In the genomic region with DNA sequence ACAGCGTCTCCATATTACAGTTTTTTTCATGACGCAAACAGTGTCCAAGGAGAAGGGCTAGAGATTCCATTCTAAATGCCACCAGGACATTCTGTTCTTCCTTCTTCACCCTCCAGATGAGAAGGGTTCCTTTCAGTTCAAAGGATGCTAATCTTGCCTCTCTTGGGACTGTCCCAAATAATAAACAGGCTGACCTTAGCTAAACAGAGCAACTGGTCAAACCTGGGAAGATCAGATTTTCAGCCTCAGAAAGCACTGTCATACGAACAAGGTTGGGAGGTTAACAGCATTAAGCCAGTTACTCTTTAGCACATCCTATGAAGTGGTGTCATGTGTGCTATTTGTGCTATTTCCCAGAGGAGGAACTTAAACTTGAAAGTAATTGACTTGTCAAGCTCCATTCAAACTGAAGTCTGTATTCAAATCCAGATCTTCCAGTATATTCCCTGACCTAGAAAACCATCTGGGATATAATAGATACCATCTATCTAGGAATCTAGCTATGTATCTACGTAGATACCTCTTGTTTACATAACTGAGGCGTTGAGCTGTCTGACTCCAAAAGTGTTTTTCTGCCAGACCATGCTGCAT, we compare ENCODE assay signal across 12 cellular contexts.
DNase-seq lines count a peak whose midpoint lies in the region; TF ChIP-seq lines count a peak whose summit lies in the region.
"Had no signal": no experiment of that assay in that cellular context is flagged by ENCODE, and none has a peak within 500 bp of the region (broad histone marks: within the 10 kb centered on the region; RNA-seq: fewer than 3 reads in every experiment).

No MANE protein-coding gene starts in this region.

- intact Hi-C loops in transverse colon (cut with DNase I; ENCODE audit: low total_unique reads) (loop anchor here (5.0 kb wide), 1 partner anchor 1995 kb away; no protein-coding TSS in a partner anchor), Calu3 (cut with micrococcal nuclease; ENCODE audit: unreplicated experiment) (no loop called here)

- no TSS peak for BruUV-seq in Calu3 (replicated peaks; lab: Mats Ljungman, UMichigan)

- peaks cover 28% of the 10 kb centered on the region for H3K9me3 Mint-ChIP-seq in nephron
- peaks cover 5% of the 10 kb centered on the region for H3K9me3 Mint-ChIP-seq in Calu3 (ENCODE audit: low read depth, unreplicated experiment)

- CTCF ChIA-PET in Calu3 (lab: Charles Lee) = no interaction called here

- in situ Hi-C loops in transverse colon (cut with MboI; ENCODE audit: low pct_ligation_motif_present in 1 of 4, low pct_unique_long_range_greater_than_20kb in 1 of 4, low sequenced_read_pairs in 3 of 4) = no loop called here

- no peak for TF ChIP-seq CTCF in nephron (IDR thresholded peaks at IDR 0.05; ENCODE audit: unreplicated experiment in 3 of 3)
- TF ChIP-seq CTCF in transverse colon (IDR thresholded peaks at IDR 0.05) = no peak
- TF ChIP-seq CTCF in Calu3 (IDR thresholded peaks at IDR 0.05; ENCODE audit: unreplicated experiment) = no peak

- H3K36me3 ChIP-seq in SJSA1 = no peaks in the 10 kb centered on the region
- peaks cover 0 to 4% (median 0%) of the 10 kb centered on the region in 4 donors for H3K36me3 ChIP-seq in transverse colon

- peak overlapping the region; percentile 21 to 79 (median 66) for H3K27ac Mint-ChIP-seq in nephron
- no peak overlapping the region for H3K27ac Mint-ChIP-seq in Calu3 (ENCODE audit: unreplicated experiment)
- H3K27ac Mint-ChIP-seq: stimulated activated naive CD8-positive, alpha-beta T cell treated with anti-CD3 and anti-CD28 coated beads, Interleukin-15, Interleukin-2, amounts not matched to agents 100 ng/mL and 50 ng/mL, for 24 hours had no signal

- peaks cover 3% of the 10 kb centered on the region; the same call in 1 of the 2 replicates for H3K9me3 ChIP-seq in SJSA1 (replicated peaks)
- peaks cover 4 to 13% of the 10 kb centered on the region in 2 donors for H3K9me3 ChIP-seq in transverse colon

- peak overlapping the region; percentile 29 for H3K27ac ChIP-seq in SJSA1
- H3K27ac ChIP-seq in transverse colon = peak overlapping the region; percentile 48 to 57 (median 52)
- H3K27ac ChIP-seq: HL-60 had no signal

- TF ChIP-seq POLR2A in transverse colon (IDR thresholded peaks at IDR 0.05) = no peak

- DNase-seq in SJSA1 (ENCODE audit: low read depth in 1 of 2, low spot score in 2 of 2) (no peak), fibroblast of gingiva (ENCODE audit: low read depth) (peak; percentile 98), transverse colon (no peak), superior temporal gyrus (ENCODE audit: extremely low spot score) (no peak), Calu3 (no peak)
- DNase-seq in activated T-cell treated with anti-CD3 and anti-CD28 coated beads, Interleukin-2, amount 50 U/mL, for 48 hours = no peak
- DNase-seq: activated naive CD4-positive, alpha-beta T cell; cortex of kidney; NCI-H2171 treated with DMSO at 0.1 percent for 48 hours had no signal

- H3K27me3 ChIP-seq in SJSA1 (replicated peaks) = no peaks in the 10 kb centered on the region
- no peaks in the 10 kb centered on the region for H3K27me3 ChIP-seq in transverse colon

- TF ChIP-seq EP300 in transverse colon (IDR thresholded peaks at IDR 0.05; ENCODE audit: low read depth) = peak; percentile 47

- H3K4me3 ChIP-seq in SJSA1 (no peak overlapping the region), transverse colon (no peak overlapping the region)

- H3K4me1 Mint-ChIP-seq in nephron (peaks cover 14% of the 10 kb centered on the region), Calu3 (ENCODE audit: low read depth, unreplicated experiment) (peaks cover 8% of the 10 kb centered on the region)

- H3K4me1 ChIP-seq in SJSA1 (replicated peaks) = peaks cover 27% of the 10 kb centered on the region
- peaks cover 0 to 10% (median 0%) of the 10 kb centered on the region in 4 donors for H3K4me1 ChIP-seq in transverse colon

- peaks cover 46% of the 10 kb centered on the region for H3K36me3 Mint-ChIP-seq in nephron (ENCODE audit: low read depth)
- H3K36me3 Mint-ChIP-seq in Calu3 (ENCODE audit: insufficient read depth, unreplicated experiment) = peaks cover 5% of the 10 kb centered on the region

- H3K27me3 Mint-ChIP-seq in nephron (ENCODE audit: low read depth) (no peaks in the 10 kb centered on the region), Calu3 (ENCODE audit: unreplicated experiment) (no peaks in the 10 kb centered on the region)
- H3K27me3 Mint-ChIP-seq: stimulated activated naive CD8-positive, alpha-beta T cell treated with anti-CD3 and anti-CD28 coated beads, Interleukin-15, Interleukin-2, amounts not matched to agents 100 ng/mL and 50 ng/mL, for 24 hours had no signal

- 82 to 92% methylated on average over 2 to 5 of the region's 5 CpGs for WGBS in transverse colon (ENCODE audit: low coverage in 1 of 2), 2 donors

- no peak overlapping the region for H3K4me3 Mint-ChIP-seq in nephron
- no peak overlapping the region for H3K4me3 Mint-ChIP-seq in Calu3 (ENCODE audit: low read depth, unreplicated experiment)
- H3K4me3 Mint-ChIP-seq: stimulated activated naive CD8-positive, alpha-beta T cell treated with anti-CD3 and anti-CD28 coated beads, Interleukin-15, Interleukin-2, amounts not matched to agents 100 ng/mL and 50 ng/mL, for 24 hours had no signal
